In the genomic region with DNA sequence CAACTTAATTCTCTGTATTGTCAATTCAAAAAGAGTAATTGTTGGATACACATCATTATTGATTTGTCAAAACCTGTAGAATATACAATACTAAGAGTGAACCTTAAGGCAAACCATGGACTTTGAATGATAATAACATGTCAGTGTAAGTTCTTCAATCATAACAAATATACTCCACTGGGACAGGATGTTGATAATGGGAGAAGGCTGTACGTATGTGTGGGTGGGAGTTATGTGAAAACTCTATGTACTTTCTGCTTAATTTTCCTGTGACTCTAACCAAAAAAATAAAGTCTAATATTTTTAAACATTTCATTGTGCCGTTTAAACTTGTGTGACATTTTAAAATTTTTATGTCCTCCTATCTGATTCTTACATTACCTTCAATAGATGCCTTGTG, we compare ENCODE assay signal across 21 cellular contexts.
"Had no signal": no experiment of that assay in that cellular context is flagged by ENCODE, and none has a peak within 500 bp of the region (broad histone marks: within the 10 kb centered on the region; RNA-seq: fewer than 3 reads in every experiment).

No MANE protein-coding gene starts in this region.

- H3K9ac ChIP-seq: KMS-11 had no signal

- H3K27ac ChIP-seq: KMS-11, SJSA1, SK-N-MC had no signal

- H3K4me2 ChIP-seq: KMS-11 had no signal

- DNase-seq: Kasumi-1, MM.1S, NCI-H1092 treated with DMSO at 0.1 percent for 48 hours, NCI-H1436, NCI-H187, NCI-H2029, NCI-H2081 treated with DMSO at 0.1 percent for 48 hours, NCI-H2171, NCI-H226, NCI-H446, NCI-H524, NCI-H69, NCI-H774, Right ventricle myocardium superior, RPMI8226, SIG-M5, SW 1271 had no signal

- ATAC-seq: K562 had no signal

- H3K9me3 ChIP-seq: SJSA1 had no signal

- H3K4me3 ChIP-seq: K562, SJSA1, SK-N-MC had no signal

- H3K36me3 ChIP-seq: SJSA1 had no signal

- H3K27me3 ChIP-seq: SJSA1 had no signal
